Comparison of ENCODE assay signal across 8 cellular contexts in genomic region chr1:45512641-45513054, GRCh38.
A peak's percentile ranks its signal among the peaks of the same experiment; 100 is the strongest.
DNase-seq lines count a peak whose midpoint lies in the region.

No MANE protein-coding gene starts in this region.

- DNase-seq in DMS 273 (lab: John Stamatoyannopoulos, UW; ENCODE audit: unreplicated experiment) = peak; percentile 80
- no peak for DNase-seq in DMS 273 treated with DMSO at 0.1 percent for 48 hours (lab: John Stamatoyannopoulos, UW)
- peak; percentile 44 for DNase-seq in NCI-H1048 (lab: John Stamatoyannopoulos, UW)
- DNase-seq in T-helper 2 cell treated with Interferon-gamma antibody and Interleukin-4, amounts not matched to agents 5 μg/mL and 100 μg/mL, for 36 hours (ENCODE audit: low spot score) = peak; percentile 60
- DNase-seq in astrocyte of the hippocampus (ENCODE audit: low read depth, low spot score) = peak; percentile 82
- DNase-seq in iPS-NIHi7 (ENCODE audit: extremely low spot score) = peak; percentile 55
- DNase-seq in stimulated activated CD4-positive, alpha-beta T cell treated with anti-CD3 and anti-CD28 coated beads, Interleukin-2, amount 100 ng/mL, for 48 hours = peak; percentile 48 to 60
- DNase-seq in cerebellar nuclear complex (lab: John Stamatoyannopoulos, UW) = no peak

- no peaks in the 10 kb centered on the region for H3K9me3 Mint-ChIP-seq in T-helper 2 cell treated with Interferon-gamma antibody and Interleukin-4, amounts not matched to agents 5 μg/mL and 100 μg/mL, for 36 hours

- peaks cover 12% of the 10 kb centered on the region for H3K4me1 Mint-ChIP-seq in T-helper 2 cell treated with Interferon-gamma antibody and Interleukin-4, amounts not matched to agents 5 μg/mL and 100 μg/mL, for 36 hours (ENCODE audit: low read depth)

- no peak overlapping the region for H3K4me3 Mint-ChIP-seq in T-helper 2 cell treated with Interferon-gamma antibody and Interleukin-4, amounts not matched to agents 5 μg/mL and 100 μg/mL, for 36 hours

- H3K27ac Mint-ChIP-seq in T-helper 2 cell treated with Interferon-gamma antibody and Interleukin-4, amounts not matched to agents 5 μg/mL and 100 μg/mL, for 36 hours = no peak overlapping the region

- H3K36me3 Mint-ChIP-seq in T-helper 2 cell treated with Interferon-gamma antibody and Interleukin-4, amounts not matched to agents 5 μg/mL and 100 μg/mL, for 36 hours (ENCODE audit: low read depth) = peaks cover 68% of the 10 kb centered on the region

- no peaks in the 10 kb centered on the region for H3K27me3 Mint-ChIP-seq in T-helper 2 cell treated with Interferon-gamma antibody and Interleukin-4, amounts not matched to agents 5 μg/mL and 100 μg/mL, for 36 hours (ENCODE audit: low read depth)

Comparison
In these comparisons a context has a peak if more than half of its experiments do, and no peak if none do; other contexts are left out.
1. DNase-seq: peak in DMS 273 (single experiment), NCI-H1048 (single experiment), T-helper 2 cell treated with Interferon-gamma antibody and Interleukin-4, amounts not matched to agents 5 μg/mL and 100 μg/mL, for 36 hours (single experiment), astrocyte of the hippocampus (single experiment), iPS-NIHi7 (single experiment) and stimulated activated CD4-positive, alpha-beta T cell treated with anti-CD3 and anti-CD28 coated beads, Interleukin-2, amount 100 ng/mL, for 48 hours (2 of 2); none in DMS 273 treated with DMSO at 0.1 percent for 48 hours (single experiment) and cerebellar nuclear complex (0 of 2).